25 cellular contexts compared by ENCODE assay signal in genomic region chr4:151139814-151140213, GRCh38.
"Had no signal": no experiment of that assay in that cellular context is flagged by ENCODE, and none has a peak within 500 bp of the region (broad histone marks: within the 10 kb centered on the region; RNA-seq: fewer than 3 reads in every experiment).

No MANE protein-coding gene starts in this region.

- H3K27me3 ChIP-seq: SJSA1 had no signal

- H3K9me3 ChIP-seq: SJSA1 had no signal

- H3K4me1 ChIP-seq: SJSA1 had no signal

- ATAC-seq: HepG2 had no signal

- DNase-seq: IMR-90, Kasumi-1, MM.1S, MV-4-11, NCI-H1048, NCI-H1105, NCI-H1417 treated with DMSO at 0.1 percent for 48 hours, NCI-H146, NCI-H1694 treated with DMSO at 0.1 percent for 48 hours, NCI-H1930, NCI-H2081, NCI-H2107, NCI-H226, NCI-H446, NCI-H510A, NCI-H524 treated with DMSO at 0.1 percent for 48 hours, NCI-H69, NCI-H774, Right ventricle myocardium superior, RPMI8226, SIG-M5 had no signal

- H3K4me3 ChIP-seq: SJSA1, SK-N-MC had no signal

- H3K9ac ChIP-seq: KMS-11 had no signal
